In the genomic region with DNA sequence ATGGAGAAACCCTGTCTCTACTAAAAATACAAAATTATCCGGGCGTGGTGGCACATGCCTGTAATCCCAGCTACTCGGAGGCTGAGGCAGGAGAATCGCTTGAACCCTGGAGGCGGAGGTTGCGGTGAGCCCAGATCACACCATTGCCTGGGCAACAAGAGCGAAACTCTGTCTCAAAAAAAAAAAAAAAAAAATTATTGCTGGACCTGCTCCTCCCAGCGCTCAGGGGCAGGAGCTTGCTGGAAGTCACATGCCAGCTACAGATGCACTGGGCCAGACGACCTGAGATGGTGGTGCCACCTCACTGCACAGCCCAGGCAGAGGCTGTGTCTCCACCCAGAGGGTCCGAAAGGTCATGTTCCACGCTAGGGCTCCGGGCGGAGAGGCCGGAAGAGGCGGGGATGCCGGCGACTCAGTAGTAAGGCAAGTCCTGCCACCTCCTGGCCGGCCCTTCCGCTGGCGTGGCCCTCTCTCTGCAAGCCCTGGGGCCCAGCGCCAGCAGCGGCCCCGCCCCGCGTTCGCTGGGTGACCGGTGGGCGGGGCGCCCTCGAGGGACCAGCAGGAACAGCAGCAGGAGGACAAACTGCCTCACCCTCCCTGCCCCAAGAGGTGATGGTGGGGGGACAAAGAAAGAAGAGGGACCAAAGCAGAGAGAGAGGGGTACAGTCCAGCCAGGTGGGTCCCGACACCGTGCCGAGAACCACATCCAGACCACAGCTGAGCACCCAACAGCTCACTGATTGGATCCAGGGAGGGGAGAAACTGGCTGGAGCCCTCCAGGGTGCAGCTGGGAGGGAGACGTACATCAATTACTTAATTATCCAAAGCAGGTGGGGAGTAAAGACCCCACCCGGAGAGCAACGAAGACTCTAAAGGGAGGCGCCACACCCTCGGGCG, we compare ENCODE assay signal across 1 cellular context.
TF ChIP-seq lines count a peak whose summit lies in the region.

No MANE protein-coding gene starts in this region.

TF ChIP-seq in K562, 482 proteins besides CTCF, POLR2A, EP300 and RAD21 (continued from another document and continues in another):
- TF ChIP-seq, protein P1, sequence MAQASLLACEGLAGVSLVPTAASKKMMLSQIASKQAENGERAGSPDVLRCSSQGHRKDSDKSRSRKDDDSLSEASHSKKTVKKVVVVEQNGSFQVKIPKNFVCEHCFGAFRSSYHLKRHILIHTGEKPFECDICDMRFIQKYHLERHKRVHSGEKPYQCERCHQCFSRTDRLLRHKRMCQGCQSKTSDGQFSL (CRISPR knock-in tag; IDR thresholded peaks at IDR 0.05): no peak
- TF ChIP-seq, protein P1 (tag; IDR thresholded peaks at IDR 0.05): 0 out of 4 replicates have a peak, but pooled peaks of 1 of the 2 experiments have one; percentile 25
- peak; percentile 66 for TF ChIP-seq POLR2B (IDR thresholded peaks at IDR 0.05; ENCODE audit: low read depth, partially characterized antibody)
- no peak for TF ChIP-seq SAFB2 (IDR thresholded peaks at IDR 0.05; ENCODE audit: borderline replicate concordance, low read depth, low read length, severe bottlenecking)
- no peak for TF ChIP-seq E2F5 (CRISPR knock-in tag; IDR thresholded peaks at IDR 0.05)
- no peak for TF ChIP-seq ZFP1 (CRISPR knock-in tag; IDR thresholded peaks at IDR 0.05)
- TF ChIP-seq, protein P2, sequence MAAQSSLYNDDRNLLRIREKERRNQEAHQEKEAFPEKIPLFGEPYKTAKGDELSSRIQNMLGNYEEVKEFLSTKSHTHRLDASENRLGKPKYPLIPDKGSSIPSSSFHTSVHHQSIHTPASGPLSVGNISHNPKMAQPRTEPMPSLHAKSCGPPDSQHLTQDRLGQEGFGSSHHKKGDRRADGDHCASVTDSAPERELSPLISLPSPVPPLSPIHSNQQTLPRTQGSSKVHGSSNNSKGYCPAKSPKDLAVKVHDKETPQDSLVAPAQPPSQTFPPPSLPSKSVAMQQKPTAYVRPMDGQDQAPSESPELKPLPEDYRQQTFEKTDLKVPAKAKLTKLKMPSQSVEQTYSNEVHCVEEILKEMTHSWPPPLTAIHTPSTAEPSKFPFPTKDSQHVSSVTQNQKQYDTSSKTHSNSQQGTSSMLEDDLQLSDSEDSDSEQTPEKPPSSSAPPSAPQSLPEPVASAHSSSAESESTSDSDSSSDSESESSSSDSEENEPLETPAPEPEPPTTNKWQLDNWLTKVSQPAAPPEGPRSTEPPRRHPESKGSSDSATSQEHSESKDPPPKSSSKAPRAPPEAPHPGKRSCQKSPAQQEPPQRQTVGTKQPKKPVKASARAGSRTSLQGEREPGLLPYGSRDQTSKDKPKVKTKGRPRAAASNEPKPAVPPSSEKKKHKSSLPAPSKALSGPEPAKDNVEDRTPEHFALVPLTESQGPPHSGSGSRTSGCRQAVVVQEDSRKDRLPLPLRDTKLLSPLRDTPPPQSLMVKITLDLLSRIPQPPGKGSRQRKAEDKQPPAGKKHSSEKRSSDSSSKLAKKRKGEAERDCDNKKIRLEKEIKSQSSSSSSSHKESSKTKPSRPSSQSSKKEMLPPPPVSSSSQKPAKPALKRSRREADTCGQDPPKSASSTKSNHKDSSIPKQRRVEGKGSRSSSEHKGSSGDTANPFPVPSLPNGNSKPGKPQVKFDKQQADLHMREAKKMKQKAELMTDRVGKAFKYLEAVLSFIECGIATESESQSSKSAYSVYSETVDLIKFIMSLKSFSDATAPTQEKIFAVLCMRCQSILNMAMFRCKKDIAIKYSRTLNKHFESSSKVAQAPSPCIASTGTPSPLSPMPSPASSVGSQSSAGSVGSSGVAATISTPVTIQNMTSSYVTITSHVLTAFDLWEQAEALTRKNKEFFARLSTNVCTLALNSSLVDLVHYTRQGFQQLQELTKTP (IDR thresholded peaks at IDR 0.05; ENCODE audit: low read depth in 1 of 2, partially characterized antibody in 2 of 2): no peak
- TF ChIP-seq TGIF2 (CRISPR knock-in tag; IDR thresholded peaks at IDR 0.05): no peak
- no peak for TF ChIP-seq CSDE1 (IDR thresholded peaks at IDR 0.05)
- 0 out of 2 replicates have a peak, but pooled peaks have one; percentile 30 for TF ChIP-seq NFRKB (IDR thresholded peaks at IDR 0.05; ENCODE audit: low read depth)
- peak; percentile 65 for TF ChIP-seq RBM22 (IDR thresholded peaks at IDR 0.05; ENCODE audit: low read depth, low read length, poor library complexity, severe bottlenecking)
- TF ChIP-seq HDAC1 (IDR thresholded peaks at IDR 0.05): peak in 1 of 2 experiments; percentile 73; a peak in 1 of 4 replicates
- no peak for TF ChIP-seq NCOA4 (IDR thresholded peaks at IDR 0.05; ENCODE audit: partially characterized antibody)
- peak; percentile 70; the same call in 1 of the 2 replicates for TF ChIP-seq ZBTB7A (IDR thresholded peaks at IDR 0.05; ENCODE audit: borderline replicate concordance, control insufficient read depth, low read depth, low read length)
- no peak for TF ChIP-seq CBFA2T2 (conservative IDR thresholded peaks at IDR 0.05)
- TF ChIP-seq TAF1 (IDR thresholded peaks at IDR 0.05; ENCODE audit: control insufficient read depth, extremely low read depth, insufficient read depth, low read length, severe bottlenecking): no peak
- TF ChIP-seq SOX6 (IDR thresholded peaks at IDR 0.05): peak; percentile 68
- TF ChIP-seq, protein P3, sequence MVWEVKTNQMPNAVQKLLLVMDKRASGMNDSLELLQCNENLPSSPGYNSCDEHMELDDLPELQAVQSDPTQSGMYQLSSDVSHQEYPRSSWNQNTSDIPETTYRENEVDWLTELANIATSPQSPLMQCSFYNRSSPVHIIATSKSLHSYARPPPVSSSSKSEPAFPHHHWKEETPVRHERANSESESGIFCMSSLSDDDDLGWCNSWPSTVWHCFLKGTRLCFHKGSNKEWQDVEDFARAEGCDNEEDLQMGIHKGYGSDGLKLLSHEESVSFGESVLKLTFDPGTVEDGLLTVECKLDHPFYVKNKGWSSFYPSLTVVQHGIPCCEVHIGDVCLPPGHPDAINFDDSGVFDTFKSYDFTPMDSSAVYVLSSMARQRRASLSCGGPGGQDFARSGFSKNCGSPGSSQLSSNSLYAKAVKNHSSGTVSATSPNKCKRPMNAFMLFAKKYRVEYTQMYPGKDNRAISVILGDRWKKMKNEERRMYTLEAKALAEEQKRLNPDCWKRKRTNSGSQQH (CRISPR knock-in tag; IDR thresholded peaks at IDR 0.05): peak; percentile 20; the same call in 1 of the 2 replicates
- no peak for TF ChIP-seq NFE2L1 (tag; IDR thresholded peaks at IDR 0.05; ENCODE audit: borderline replicate concordance, low read depth)
- TF ChIP-seq PREB (CRISPR knock-in tag; IDR thresholded peaks at IDR 0.05): no peak
- no peak for TF ChIP-seq ZNF583 (CRISPR knock-in tag; IDR thresholded peaks at IDR 0.05)
- no peak for TF ChIP-seq BACH1 (tag; IDR thresholded peaks at IDR 0.05)
- no peak for TF ChIP-seq STAT5A (IDR thresholded peaks at IDR 0.05; ENCODE audit: borderline replicate concordance, low read length)
- TF ChIP-seq ZNF197 (CRISPR knock-in tag; IDR thresholded peaks at IDR 0.05; ENCODE audit: low read depth): no peak
- TF ChIP-seq ZEB2 (IDR thresholded peaks at IDR 0.05): no peak
- no peak for TF ChIP-seq HSF4 (CRISPR knock-in tag; IDR thresholded peaks at IDR 0.05; ENCODE audit: borderline replicate concordance)
- TF ChIP-seq BCLAF1 (IDR thresholded peaks at IDR 0.05; ENCODE audit: borderline replicate concordance in 1 of 2, control insufficient read depth in 1 of 2, low read depth in 2 of 2, low read length in 1 of 2): no peak
- TF ChIP-seq ZNF354B (CRISPR knock-in tag; IDR thresholded peaks at IDR 0.05): no peak
- no peak for TF ChIP-seq SIRT6 (IDR thresholded peaks at IDR 0.05; ENCODE audit: low read depth, low read length)
- TF ChIP-seq FOXA1 (IDR thresholded peaks at IDR 0.05; ENCODE audit: borderline replicate concordance): no peak
- TF ChIP-seq ZBTB26 (CRISPR knock-in tag; IDR thresholded peaks at IDR 0.05): 0 out of 2 replicates have a peak, but pooled peaks have one; percentile 73
- TF ChIP-seq LEF1 (IDR thresholded peaks at IDR 0.05): no peak
- no peak; a peak in 1 of 4 replicates for TF ChIP-seq NONO (IDR thresholded peaks at IDR 0.05; ENCODE audit: low read depth in 2 of 2, low read length in 1 of 2)
- no peak for TF ChIP-seq SETDB1 (IDR thresholded peaks at IDR 0.05; ENCODE audit: low read length)
- TF ChIP-seq, protein P4, sequence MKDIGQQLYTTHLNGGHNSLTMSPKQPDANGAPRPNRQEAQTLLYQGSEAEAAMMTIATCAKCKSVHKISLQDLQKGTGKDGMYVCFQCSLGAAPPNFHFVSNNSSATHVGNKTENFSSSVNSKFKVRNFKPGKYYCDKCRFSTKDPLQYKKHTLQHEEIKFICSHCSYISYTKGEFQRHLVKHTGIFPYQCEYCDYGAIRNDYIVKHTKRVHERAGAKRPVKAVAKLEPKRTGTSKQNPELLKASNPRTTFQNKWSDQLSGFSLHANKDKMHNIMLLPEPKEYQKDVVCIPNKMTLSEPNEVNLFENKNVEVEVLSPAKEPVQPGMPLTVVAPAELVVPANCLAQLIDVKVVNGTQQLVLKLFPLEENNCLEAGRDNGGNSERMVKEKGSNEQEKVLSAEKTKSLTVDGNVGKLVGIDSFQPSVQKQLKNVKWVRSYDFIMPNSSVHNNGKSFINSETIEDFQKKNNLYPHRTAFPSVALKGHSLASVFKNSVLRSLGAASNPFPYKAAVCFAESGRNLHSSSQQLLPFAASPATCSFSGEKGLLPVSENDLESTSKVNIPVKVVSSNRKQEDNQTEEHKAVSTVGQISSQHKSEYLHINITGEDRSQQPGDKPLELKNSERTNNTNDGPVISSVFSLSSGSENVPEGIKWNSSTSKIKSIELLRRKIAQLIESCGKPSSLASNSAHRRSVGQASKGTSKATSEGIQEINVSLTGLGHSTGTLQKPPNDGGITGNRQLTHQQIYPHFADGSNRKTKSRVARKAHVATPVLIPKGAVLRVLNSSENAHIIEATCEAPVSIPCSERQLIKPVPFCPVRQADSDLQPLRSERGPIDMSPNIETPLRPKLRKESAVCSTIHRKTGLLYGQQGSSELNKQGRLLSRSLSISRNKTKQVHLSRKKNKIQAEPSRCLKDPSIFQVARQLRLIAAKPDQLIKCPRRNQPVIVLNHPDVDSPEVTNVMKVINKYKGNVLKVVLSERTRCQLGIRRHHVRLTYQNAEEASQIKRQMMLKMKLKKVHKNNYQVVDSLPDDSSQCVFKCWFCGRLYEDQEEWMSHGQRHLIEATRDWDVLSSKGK (CRISPR knock-in tag; IDR thresholded peaks at IDR 0.05): no peak
- TF ChIP-seq ZBTB9 (CRISPR knock-in tag; IDR thresholded peaks at IDR 0.05): 0 out of 2 replicates have a peak, but pooled peaks have one; percentile 31
- TF ChIP-seq TRIM24 (IDR thresholded peaks at IDR 0.05): no peak
- no peak; the same call in 1 of the 2 replicates for TF ChIP-seq ARID1B (IDR thresholded peaks at IDR 0.05)
- TF ChIP-seq PML (IDR thresholded peaks at IDR 0.05; ENCODE audit: low read length): no peak
